Comparison of ENCODE assay signal across 27 cellular contexts in the genomic region with DNA sequence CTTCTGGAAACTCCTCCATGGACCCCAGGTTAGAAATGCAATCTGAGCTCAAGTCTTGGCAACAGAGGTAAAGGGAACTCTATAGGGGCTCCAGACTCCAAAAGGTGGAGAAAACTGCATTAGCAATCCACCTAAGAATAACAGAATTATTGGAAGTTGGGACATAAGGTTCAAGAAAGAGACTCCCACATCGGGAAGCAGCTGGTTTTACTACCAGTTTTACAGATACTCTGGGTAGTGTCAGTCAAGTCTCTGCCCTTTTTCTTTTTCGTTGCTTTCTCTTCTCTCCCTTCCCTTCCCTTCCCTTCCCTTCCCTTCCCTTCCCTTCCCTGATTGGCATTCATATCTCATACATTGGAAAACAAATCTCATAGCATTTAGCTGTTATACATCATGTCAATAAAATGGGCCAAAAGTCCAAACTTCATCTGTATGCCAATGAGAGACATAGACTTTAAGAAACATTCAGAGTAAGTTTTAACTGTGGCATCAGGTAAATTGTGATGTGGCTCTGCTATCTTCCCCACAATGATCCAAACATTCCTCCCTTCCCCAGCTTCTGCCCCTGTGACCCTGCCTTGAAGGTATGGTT.
"Had no signal": no experiment of that assay in that cellular context is flagged by ENCODE, and none has a peak within 500 bp of the region (broad histone marks: within the 10 kb centered on the region; RNA-seq: fewer than 3 reads in every experiment).

No MANE protein-coding gene starts in this region.

- DNase-seq: naive B cell; naive thymus-derived CD8-positive, alpha-beta T cell; nephron progenitor cell; nucleus accumbens; posterior cingulate gyrus; psoas muscle; right cardiac atrium; stimulated activated CD4-positive, alpha-beta T cell treated with anti-CD3 and anti-CD28 coated beads, Interleukin-15, amount 100 ng/mL, for 24 hours; stimulated activated CD4-positive, alpha-beta T cell treated with anti-CD3 and anti-CD28 coated beads, Interleukin-2, amount 100 ng/mL, for 24 hours; stimulated activated CD4-positive, alpha-beta T cell treated with anti-CD3 and anti-CD28 coated beads, Interleukin-2, amount 100 ng/mL, for 48 hours; stimulated activated CD4-positive, alpha-beta T cell treated with anti-CD3 and anti-CD28 coated beads, Interleukin-4, amount 100 ng/mL, for 24 hours; stimulated activated naive B cell treated with anti-CD40 and anti-IgM and Interleukin-4, amounts not matched to agents 10 μg/mL and 1 μg/mL and 100 μg/mL, for 72 hours; stimulated activated naive CD4-positive, alpha-beta T cell treated with Interleukin-2 at 50 U/mL for 16 hours; stomach; thyroid gland; trophoblast cell; upper lobe of left lung had no signal

- H3K4me1 ChIP-seq: parathyroid adenoma, psoas muscle, thyroid gland, tibial nerve, upper lobe of left lung, vagina had no signal

- H3K27ac ChIP-seq: neutrophil, parathyroid adenoma, psoas muscle, skin epidermis, stomach, thoracic aorta, thyroid gland, tibial nerve, upper lobe of left lung, vagina had no signal

- H3K4me3 ChIP-seq: psoas muscle, skin epidermis, stomach, thoracic aorta, thyroid gland, tibial nerve, upper lobe of left lung, vagina had no signal

- H2AFZ ChIP-seq: parathyroid adenoma had no signal

- H3K79me2 ChIP-seq: parathyroid adenoma had no signal

- FAIRE-seq: urothelium cell line had no signal

- H3K9ac ChIP-seq: parathyroid adenoma had no signal

- H3K36me3 ChIP-seq: neutrophil, stomach, thoracic aorta, thyroid gland, tibial nerve, upper lobe of left lung, vagina had no signal

- ATAC-seq: naive thymus-derived CD8-positive, alpha-beta T cell; natural killer cell treated with Interleukin-12 subunit alpha and Interleukin-12 subunit beta and Interleukin-15 and Interleukin-18, amount 100 ng/mL, for 72 hours; psoas muscle; right cardiac atrium; sciatic nerve; stimulated activated effector memory CD8-positive, alpha-beta T cell treated with anti-CD3 and anti-CD28 coated beads, Interleukin-12 subunit alpha, Interleukin-12 subunit beta, amount 100 ng/mL, for 72 hours; stimulated activated naive B cell treated with anti-CD40 and anti-IgM and Interleukin-4, amounts not matched to agents 10 μg/mL and 1 μg/mL and 100 μg/mL, for 72 hours had no signal

- H3K9me3 ChIP-seq: neutrophil, psoas muscle, stomach, thoracic aorta, thyroid gland, tibial nerve, upper lobe of left lung, vagina had no signal

- H3K27me3 ChIP-seq: neutrophil, stomach, thyroid gland, tibial nerve, upper lobe of left lung, vagina had no signal
